In the genomic region with DNA sequence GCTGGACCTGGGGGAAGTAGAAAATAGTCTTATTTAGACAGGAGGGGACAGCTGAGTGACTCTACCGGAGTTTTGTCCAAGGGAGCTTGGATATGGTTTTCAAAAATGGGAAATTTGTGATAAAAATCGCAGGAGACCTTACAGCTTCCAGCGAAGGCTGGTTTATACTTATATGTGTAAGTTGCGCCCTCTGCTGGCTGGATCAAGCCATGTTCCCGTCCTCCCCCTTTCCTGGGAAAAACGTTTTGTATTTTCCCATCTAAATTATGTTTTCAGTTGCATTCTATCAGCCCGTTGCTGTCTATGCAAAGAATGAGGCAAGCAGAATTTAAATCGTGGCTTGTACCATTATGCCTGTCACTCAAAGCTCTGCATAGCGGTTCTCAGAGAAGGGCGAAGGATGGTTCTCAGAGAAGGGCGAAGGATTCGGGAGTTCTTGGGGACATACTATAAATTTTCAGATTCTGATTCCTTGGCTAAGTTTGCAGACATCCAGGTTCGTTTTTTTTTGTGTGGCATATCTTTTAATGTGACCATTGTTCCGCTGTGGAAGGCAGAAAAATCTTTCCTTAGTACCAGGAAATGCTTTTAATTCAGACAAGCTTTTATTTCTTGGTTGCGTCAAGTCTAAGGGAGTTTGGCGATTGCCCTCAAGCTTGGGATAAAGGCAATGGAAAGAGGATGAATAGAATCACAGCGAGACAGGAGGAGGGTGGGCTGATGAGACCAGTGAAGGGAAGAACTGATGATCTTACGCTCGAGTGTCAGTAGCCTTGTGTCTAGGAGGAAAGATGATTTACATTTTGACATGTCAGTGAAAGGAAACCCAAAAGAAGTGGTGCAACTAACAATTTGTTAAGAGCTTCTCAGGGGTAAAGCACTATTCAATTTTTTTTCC, we compare ENCODE assay signal across 8 cellular contexts.
A peak's percentile ranks its signal among the peaks of the same experiment; 100 is the strongest.
DNase-seq lines count a peak whose midpoint lies in the region; ATAC-seq and TF ChIP-seq lines count a peak whose summit lies in the region.

No MANE protein-coding gene starts in this region.

- H3K9ac ChIP-seq in iPS-15b (ENCODE audit: low read depth, low read length) (no peak overlapping the region), skeletal muscle satellite cell (ENCODE audit: low read depth, low read length) (no peak overlapping the region)

- H3K4me1 ChIP-seq in iPS-15b (ENCODE audit: control insufficient read depth, insufficient read depth, low read length) (peaks cover 5% of the 10 kb centered on the region), skeletal muscle satellite cell (ENCODE audit: control insufficient read depth, insufficient read depth, low read length) (no peaks in the 10 kb centered on the region)

- no peak for ATAC-seq in HG03565 (IDR thresholded peaks at IDR 0.05; ENCODE audit: unreplicated experiment)

- no peaks in the 10 kb centered on the region for H3K27me3 ChIP-seq in iPS-15b (ENCODE audit: control insufficient read depth, insufficient read depth, low read length)
- H3K27me3 ChIP-seq in skeletal muscle satellite cell (ENCODE audit: control insufficient read depth, insufficient read depth, low read length), result peaks cover 13% of the 10 kb centered on the region

- H3K9me3 ChIP-seq in iPS-15b (ENCODE audit: control insufficient read depth, insufficient read depth, low read length) (no peaks in the 10 kb centered on the region), skeletal muscle satellite cell (replicated peaks; ENCODE audit: low read length) (no peaks in the 10 kb centered on the region)

- peak overlapping the region; percentile 63 for H3K4me2 ChIP-seq in skeletal muscle satellite cell (ENCODE audit: low read length)

- H3K36me3 ChIP-seq in iPS-15b (ENCODE audit: control insufficient read depth, insufficient read depth, low read length) (no peaks in the 10 kb centered on the region), skeletal muscle satellite cell (ENCODE audit: insufficient read depth, low read length) (no peaks in the 10 kb centered on the region)

- peak; percentile 16 for DNase-seq in EL
- DNase-seq in HuH-7 (ENCODE audit: low spot score), result peak; percentile 5
- DNase-seq in SK-N-DZ (ENCODE audit: low spot score), result peak; percentile 44
- DNase-seq in astrocyte of the cerebellum (ENCODE audit: low read depth), result peak; percentile 32
- no peak for DNase-seq in OCI-M2 (lab: John Stamatoyannopoulos, UW; ENCODE audit: unreplicated experiment)

- in situ Hi-C loops in astrocyte of the cerebellum (cut with HindIII; ENCODE audit: low sequenced_read_pairs), result no loop called here

- peak; percentile 67 for TF ChIP-seq CTCF in astrocyte of the cerebellum (IDR thresholded peaks at IDR 0.05; ENCODE audit: low read depth, low read length, missing control alignments)

- H3K4me3 ChIP-seq in astrocyte of the cerebellum (ENCODE audit: low read depth, low read length), result peak overlapping the region; percentile 9
- peak overlapping the region; percentile 27 for H3K4me3 ChIP-seq in iPS-15b (ENCODE audit: low read depth, low read length)
- no peak overlapping the region for H3K4me3 ChIP-seq in skeletal muscle satellite cell (ENCODE audit: low read length)
